In genomic region chr15:98881526-98882517, GRCh38 we compare ENCODE assay signal across 8 cellular contexts.
DNase-seq lines count a peak whose midpoint lies in the region; ATAC-seq lines count a peak whose summit lies in the region.

No MANE protein-coding gene starts in this region.

- peak; percentile 20 for DNase-seq in stimulated activated CD4-positive, alpha-beta T cell treated with anti-CD3 and anti-CD28 coated beads, Interleukin-15, amount 100 ng/mL, for 24 hours
- DNase-seq in stimulated activated CD4-positive, alpha-beta T cell treated with anti-CD3 and anti-CD28 coated beads, Interleukin-4, amount 100 ng/mL, for 24 hours = no peak
- DNase-seq in NOMO-1 treated with dmso at 0.1 percent for 144 hours (lab: John Stamatoyannopoulos, UW; ENCODE audit: unreplicated experiment) (peak; percentile 15), cerebellar cortex (ENCODE audit: low spot score) (peak; percentile 46), midbrain (lab: John Stamatoyannopoulos, UW) (peak; percentile 45)

- ATAC-seq in HG02852 (IDR thresholded peaks at IDR 0.05; ENCODE audit: unreplicated experiment) (peak; percentile 64), HG03571 (IDR thresholded peaks at IDR 0.05; ENCODE audit: unreplicated experiment) (no peak), GM19463 (IDR thresholded peaks at IDR 0.05; ENCODE audit: unreplicated experiment) (no peak)
